In genomic region chr5:173472164-173472563, GRCh38 we compare ENCODE assay signal across 8 cellular contexts.
DNase-seq lines count a peak whose midpoint lies in the region; ATAC-seq and TF ChIP-seq lines count a peak whose summit lies in the region.

No MANE protein-coding gene starts in this region.

- no peak overlapping the region for H2BK15ac ChIP-seq in H9 (ENCODE audit: low read depth, low read length)

- H2AFZ ChIP-seq in H9 (ENCODE audit: low read length) = no peak overlapping the region

- ATAC-seq in upper lobe of left lung (ENCODE audit: low FRiP score in 2 of 2) (peak in 1 of 2 donors; percentile 90), GM18517 (IDR thresholded peaks at IDR 0.05; ENCODE audit: unreplicated experiment) (no peak)

- TF ChIP-seq EP300 in upper lobe of left lung (IDR thresholded peaks at IDR 0.05) = peak in 2 of 4 donors; percentile 31 to 48

- no peak overlapping the region for H3K4me2 ChIP-seq in H9 (ENCODE audit: insufficient read depth, insufficient read length, low read length)

- H3K14ac ChIP-seq in H9 (ENCODE audit: insufficient read depth, low read length) = no peak overlapping the region

- H4K5ac ChIP-seq in H9 (ENCODE audit: insufficient read length, low read depth, low read length) = no peak overlapping the region

- H3K18ac ChIP-seq in H9 (ENCODE audit: insufficient read length, low read depth, low read length) = no peak overlapping the region

- H3K36me3 ChIP-seq in MG63 = no peaks in the 10 kb centered on the region
- H3K36me3 ChIP-seq in upper lobe of left lung = no peaks in the 10 kb centered on the region

- peaks cover 12% of the 10 kb centered on the region for H3K27me3 Mint-ChIP-seq in H9 (ENCODE audit: low read depth)

- H2BK5ac ChIP-seq in H9 (ENCODE audit: insufficient read length, low read length) = no peak overlapping the region

- H3K27me3 ChIP-seq in MG63 = no peaks in the 10 kb centered on the region
- H3K27me3 ChIP-seq in upper lobe of left lung = no peaks in the 10 kb centered on the region
- no peaks in the 10 kb centered on the region for H3K27me3 ChIP-seq in H9 (ENCODE audit: insufficient read depth, low read length)

- H3K56ac ChIP-seq in H9 (ENCODE audit: insufficient read length, low read depth, low read length) = no peak overlapping the region

- no peak overlapping the region for H4K8ac ChIP-seq in H9 (replicated peaks; ENCODE audit: insufficient read length, low read depth, low read length)

- peaks cover 3 to 6% of the 10 kb centered on the region in 2 experiments for H3K4me1 Mint-ChIP-seq in H9

- H3K23ac ChIP-seq in H9 (ENCODE audit: insufficient read length, low read depth, low read length) = no peak overlapping the region

- no peak overlapping the region for H4K91ac ChIP-seq in H9 (ENCODE audit: insufficient read length, low read depth, low read length)

- no peaks in the 10 kb centered on the region for H4K20me1 ChIP-seq in H9 (ENCODE audit: control insufficient read depth, insufficient read depth, insufficient read length)

- H2AK5ac ChIP-seq in H9 (ENCODE audit: insufficient read length, low read length) = no peak overlapping the region

- H3K9ac ChIP-seq in H9 (ENCODE audit: extremely low read depth, insufficient read length, low read length) = no peak overlapping the region

- no peak overlapping the region for H3K4me3 Mint-ChIP-seq in H9

- H2BK20ac ChIP-seq in H9 (ENCODE audit: low read depth, low read length, poor library complexity, severe bottlenecking) = no peak overlapping the region

- H3K27ac ChIP-seq in upper lobe of left lung = peak overlapping the region; percentile 40 to 57 (median 56)
- no peak overlapping the region for H3K27ac ChIP-seq in H9 (ENCODE audit: insufficient read length, low read depth, low read length)

- TF ChIP-seq CTCF in upper lobe of left lung (IDR thresholded peaks at IDR 0.05) (no peak), H9 (conservative IDR thresholded peaks at IDR 0.05) (no peak)

- no peaks in the 10 kb centered on the region; a peak in 1 of 7 replicates for H3K36me3 Mint-ChIP-seq in H9 (ENCODE audit: insufficient read depth in 1 of 3, low read depth in 3 of 3)

- no peak overlapping the region for H3K27ac Mint-ChIP-seq in H9

- peak; percentile 97 for DNase-seq in MG63
- peak; percentile 91 for DNase-seq in dermis blood vessel endothelial cell
- peak; percentile 89 to 93 for DNase-seq in lung microvascular endothelial cell (ENCODE audit: low read depth in 2 of 2)
- DNase-seq in upper lobe of left lung = no peak
- no peak for DNase-seq in NCI-H2081 (lab: John Stamatoyannopoulos, UW)
- DNase-seq in H9 = no peak
- no peak for DNase-seq in GM19240 (ENCODE audit: insufficient read length, low spot score)

- peaks cover 0 to 4% (median 0%) of the 10 kb centered on the region in 4 donors for H3K4me1 ChIP-seq in upper lobe of left lung
- H3K4me1 ChIP-seq in H9 (ENCODE audit: insufficient read depth, low read length) = peaks cover 3% of the 10 kb centered on the region; the same call in 1 of the 2 replicates

- TF ChIP-seq POLR2A in upper lobe of left lung (IDR thresholded peaks at IDR 0.05) = no peak

- 55 to 66% methylated on average over 3 of the region's 3 CpGs for WGBS in upper lobe of left lung, 2 donors
- no CpG with 5 or more reads among the region's 3 CpGs for WGBS in H9 (ENCODE audit: extremely low coverage, insufficient read length, low lambda C conversion rate)

- H3K9me3 ChIP-seq in MG63 (no peaks in the 10 kb centered on the region), upper lobe of left lung (no peaks in the 10 kb centered on the region), H9 (ENCODE audit: control insufficient read depth, low read depth, low read length) (no peaks in the 10 kb centered on the region)

- H3K4me3 ChIP-seq in MG63 (no peak overlapping the region), upper lobe of left lung (no peak overlapping the region)

- no peaks in the 10 kb centered on the region for H3K79me2 ChIP-seq in H9 (ENCODE audit: insufficient read depth, low read length)

- H2BK120ac ChIP-seq in H9 (ENCODE audit: low read depth, low read length, poor library complexity, severe bottlenecking) = no peak overlapping the region

- H3T11ph ChIP-seq in H9 (ENCODE audit: low read length) = no peak overlapping the region

- no peak overlapping the region for H3K4ac ChIP-seq in H9 (ENCODE audit: low read depth, low read length)

- H2BK12ac ChIP-seq in H9 (ENCODE audit: insufficient read length, low read depth, low read length) = no peak overlapping the region

- H3K9me3 Mint-ChIP-seq in H9 = no peaks in the 10 kb centered on the region

- no peaks in the 10 kb centered on the region for H3K79me1 ChIP-seq in H9 (ENCODE audit: insufficient read depth, low read depth, low read length, poor library complexity, severe bottlenecking)

- H3K23me2 ChIP-seq in H9 (ENCODE audit: insufficient read length, low read depth, low read length, poor library complexity, severe bottlenecking) = no peaks in the 10 kb centered on the region

Comparison
In these comparisons a context has a peak if more than half of its experiments do, and no peak if none do; other contexts are left out.
1. DNase-seq: peak in MG63 (single experiment), dermis blood vessel endothelial cell (single experiment) and lung microvascular endothelial cell (2 of 2); none in upper lobe of left lung (0 of 2), NCI-H2081 (0 of 2), H9 (single experiment) and GM19240 (single experiment).